19 cellular contexts compared by ENCODE assay signal in genomic region chr10:52394246-52394645, GRCh38.
"Had no signal": no experiment of that assay in that cellular context is flagged by ENCODE, and none has a peak within 500 bp of the region (broad histone marks: within the 10 kb centered on the region; RNA-seq: fewer than 3 reads in every experiment).

No MANE protein-coding gene starts in this region.

- DNase-seq: KBM-7, MV-4-11, NCI-H1048, NCI-H1105 treated with DMSO at 0.1 percent for 48 hours, NCI-H1417 treated with DMSO at 0.1 percent for 48 hours, NCI-H146, NCI-H1694 treated with DMSO at 0.1 percent for 48 hours, NCI-H1930, NCI-H2081, NCI-H2107, NCI-H226, NCI-H446, NCI-H510A, NCI-H524 treated with DMSO at 0.1 percent for 48 hours, NCI-H69, NCI-H774, SHP77 treated with DMSO at 0.1 percent for 48 hours, SJCRH30 had no signal

- H3K36me3 ChIP-seq: SJCRH30 had no signal

- H3K27me3 ChIP-seq: SJCRH30 had no signal

- H3K4me3 ChIP-seq: SJCRH30 had no signal

- H3K27ac ChIP-seq: HL-60, SJCRH30 had no signal

- H3K9me3 ChIP-seq: SJCRH30 had no signal
